ENCODE assay signal across 1 cellular context in genomic region chr3:141294300-141294699, GRCh38.
TF ChIP-seq lines count a peak whose summit lies in the region.

No MANE protein-coding gene starts in this region.

TF ChIP-seq in SK-N-SH, 30 proteins besides CTCF, POLR2A, EP300 and RAD21 (continued from another document):
- TF ChIP-seq, protein P1, sequence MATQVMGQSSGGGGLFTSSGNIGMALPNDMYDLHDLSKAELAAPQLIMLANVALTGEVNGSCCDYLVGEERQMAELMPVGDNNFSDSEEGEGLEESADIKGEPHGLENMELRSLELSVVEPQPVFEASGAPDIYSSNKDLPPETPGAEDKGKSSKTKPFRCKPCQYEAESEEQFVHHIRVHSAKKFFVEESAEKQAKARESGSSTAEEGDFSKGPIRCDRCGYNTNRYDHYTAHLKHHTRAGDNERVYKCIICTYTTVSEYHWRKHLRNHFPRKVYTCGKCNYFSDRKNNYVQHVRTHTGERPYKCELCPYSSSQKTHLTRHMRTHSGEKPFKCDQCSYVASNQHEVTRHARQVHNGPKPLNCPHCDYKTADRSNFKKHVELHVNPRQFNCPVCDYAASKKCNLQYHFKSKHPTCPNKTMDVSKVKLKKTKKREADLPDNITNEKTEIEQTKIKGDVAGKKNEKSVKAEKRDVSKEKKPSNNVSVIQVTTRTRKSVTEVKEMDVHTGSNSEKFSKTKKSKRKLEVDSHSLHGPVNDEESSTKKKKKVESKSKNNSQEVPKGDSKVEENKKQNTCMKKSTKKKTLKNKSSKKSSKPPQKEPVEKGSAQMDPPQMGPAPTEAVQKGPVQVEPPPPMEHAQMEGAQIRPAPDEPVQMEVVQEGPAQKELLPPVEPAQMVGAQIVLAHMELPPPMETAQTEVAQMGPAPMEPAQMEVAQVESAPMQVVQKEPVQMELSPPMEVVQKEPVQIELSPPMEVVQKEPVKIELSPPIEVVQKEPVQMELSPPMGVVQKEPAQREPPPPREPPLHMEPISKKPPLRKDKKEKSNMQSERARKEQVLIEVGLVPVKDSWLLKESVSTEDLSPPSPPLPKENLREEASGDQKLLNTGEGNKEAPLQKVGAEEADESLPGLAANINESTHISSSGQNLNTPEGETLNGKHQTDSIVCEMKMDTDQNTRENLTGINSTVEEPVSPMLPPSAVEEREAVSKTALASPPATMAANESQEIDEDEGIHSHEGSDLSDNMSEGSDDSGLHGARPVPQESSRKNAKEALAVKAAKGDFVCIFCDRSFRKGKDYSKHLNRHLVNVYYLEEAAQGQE (IDR thresholded peaks at IDR 0.05; ENCODE audit: low read depth, low read length) = no peak
- no peak for TF ChIP-seq USF1 (IDR thresholded peaks at IDR 0.05; ENCODE audit: borderline replicate concordance, low read depth)
- no peak for TF ChIP-seq RXRA (IDR thresholded peaks at IDR 0.05; ENCODE audit: borderline replicate concordance, low read depth)
